In genomic region chr19:45693168-45693788, GRCh38 we compare ENCODE assay signal across 8 cellular contexts. TPM values are rescaled to one million over a fixed set of nuclear protein-coding genes. Genes with fewer than 3 reads are reported as not detected.
DNase-seq lines count a peak whose midpoint lies in the region; ATAC-seq and TF ChIP-seq lines count a peak whose summit lies in the region.

No MANE protein-coding gene starts in this region.

- H3K4me1 ChIP-seq in right cardiac atrium (ENCODE audit: control insufficient read depth, insufficient read depth, low read length) = no peaks in the 10 kb centered on the region
- peaks cover 4% of the 10 kb centered on the region for H3K4me1 ChIP-seq in rectal smooth muscle tissue (ENCODE audit: control insufficient read depth, insufficient read depth, low read length)
- H3K4me1 ChIP-seq in vagina = peaks cover 23% of the 10 kb centered on the region

- H3K27me3 ChIP-seq in MG63 (no peaks in the 10 kb centered on the region), right cardiac atrium (ENCODE audit: control insufficient read depth, insufficient read depth) (no peaks in the 10 kb centered on the region), rectal smooth muscle tissue (ENCODE audit: control insufficient read depth, insufficient read depth, low read length) (no peaks in the 10 kb centered on the region), vagina (no peaks in the 10 kb centered on the region)

- intact Hi-C loops in right cardiac atrium (cut with DNase I) = loop anchor here in 1 of 4 donors (5.0 kb wide), 1 partner anchor 74 kb away; the partner anchor contains the start of gene SIX5
- intact Hi-C loops in vagina (cut with DNase I) = no loop called here

- peak overlapping the region; percentile 59 for H3K9ac ChIP-seq in rectal smooth muscle tissue (ENCODE audit: low read length)

- TF ChIP-seq CTCF in vagina (IDR thresholded peaks at IDR 0.05) = peak; percentile 49 to 75 (median 65)

- 1% methylated on average over 20 of the region's 20 CpGs for WGBS in right cardiac atrium

- H3K36me3 ChIP-seq in MG63 (peaks cover 47% of the 10 kb centered on the region), rectal smooth muscle tissue (ENCODE audit: control insufficient read depth, insufficient read depth, low read length) (peaks cover 3% of the 10 kb centered on the region), vagina (peaks cover 0 to 6% of the 10 kb centered on the region in 2 donors)

- H3K4me3 ChIP-seq in MG63 (peak overlapping the region; percentile 84), right cardiac atrium (ENCODE audit: low read length) (peak overlapping the region; percentile 66), rectal smooth muscle tissue (ENCODE audit: low read length) (peak overlapping the region; percentile 94), vagina (peak overlapping the region; percentile 68 to 72)

- DNase-seq in EH (ENCODE audit: low read depth) (peak; percentile 71), MG63 (peak; percentile 79), SW480 (ENCODE audit: low spot score) (peak; percentile 77), amygdala (lab: John Stamatoyannopoulos, UW) (peak in 48 of 56 donors; percentile 2 to 80 (median 37)), right cardiac atrium (peak; percentile 81 to 92 (median 90)), vagina (ENCODE audit: extremely low spot score in 2 of 2) (no peak)

- peak; percentile 18 to 30 for ATAC-seq in right cardiac atrium
- no peak for ATAC-seq in HG03520 (IDR thresholded peaks at IDR 0.05; ENCODE audit: unreplicated experiment)

- H3K27ac ChIP-seq in right cardiac atrium (ENCODE audit: low read length) = peak overlapping the region; percentile 73
- peak overlapping the region; percentile 88 for H3K27ac ChIP-seq in rectal smooth muscle tissue (ENCODE audit: low read depth, low read length)
- peak overlapping the region; percentile 90 for H3K27ac ChIP-seq in vagina

- H3K9me3 ChIP-seq in MG63 (no peaks in the 10 kb centered on the region), right cardiac atrium (ENCODE audit: control insufficient read depth, low read length) (no peaks in the 10 kb centered on the region), vagina (no peaks in the 10 kb centered on the region)

- no peak for TF ChIP-seq POLR2A in vagina (IDR thresholded peaks at IDR 0.05)

RNA-seq across cellular contexts. Expression of gene QPCTL, which starts 0.8 kb away (rescaled TPM):
- 19.7 and 37.9 TPM in 2 replicates for total RNA-seq in MG63 (2014; rRNA removed; shearing (Covaris generic); ENCODE audit: low replicate concordance)
- 1 to 10 TPM; 2.5 to 3.3 (median 3.1) TPM for total RNA-seq in right cardiac atrium
- 2.7 TPM for polyA plus RNA-seq in right cardiac atrium
- total RNA-seq in vagina = 4.7 TPM

RNA-seq across cellular contexts. Expression of gene SNRPD2, which starts 1.5 kb away (rescaled TPM):
- 488 and 700 TPM in 2 replicates for total RNA-seq in MG63 (2014; rRNA removed; shearing (Covaris generic); ENCODE audit: low replicate concordance)
- total RNA-seq in right cardiac atrium (100 to 1,000 TPM; 246 to 297 (median 285) TPM), vagina (180 TPM)
- polyA plus RNA-seq in right cardiac atrium = 281 TPM

RNA-seq across cellular contexts. Expression of gene GIPR, which starts 25.3 kb away (rescaled TPM):
- not detected in 2 replicates for total RNA-seq in MG63 (2014; rRNA removed; shearing (Covaris generic); ENCODE audit: low replicate concordance)
- 10 to 100 TPM in 3 of 4 donors, 1 to 10 TPM in 1; 8.5 to 16.7 (median 12.5) TPM for total RNA-seq in right cardiac atrium
- 8.7 TPM for polyA plus RNA-seq in right cardiac atrium
- 3.4 TPM for total RNA-seq in vagina

RNA-seq across cellular contexts. Expression of gene FBXO46, which starts 37.4 kb away (rescaled TPM):
- 4.3 and 12.3 TPM in 2 replicates for total RNA-seq in MG63 (2014; rRNA removed; shearing (Covaris generic); ENCODE audit: low replicate concordance)
- total RNA-seq in right cardiac atrium (10 to 100 TPM; 11.4 to 13.2 (median 12.6) TPM), vagina (23.8 TPM)
- 9.4 TPM for polyA plus RNA-seq in right cardiac atrium

RNA-seq across cellular contexts. Expression of gene MEIOSIN, which starts 40.0 kb away (rescaled TPM):
- 0.99 TPM in 1 of 2 replicates, not detected in the other for total RNA-seq in MG63 (2014; rRNA removed; shearing (Covaris generic); ENCODE audit: low replicate concordance)
- total RNA-seq in right cardiac atrium (under 1 TPM; 0.15 to 0.76 (median 0.30) TPM), vagina (not detected)
- 0.41 TPM for polyA plus RNA-seq in right cardiac atrium

Comparison
In these comparisons a context has a peak if more than half of its experiments do, and no peak if none do; other contexts are left out.
1. DNase-seq: peak in EH (single experiment), MG63 (single experiment), SW480 (single experiment), amygdala (48 of 56) and right cardiac atrium (3 of 3); none in vagina (0 of 2).
2. Peak in every context shown above with its lines, with median percentiles within 50 percentile points of each other: H3K4me3 ChIP-seq and H3K27ac ChIP-seq.